Comparison of ENCODE assay signal across 28 cellular contexts in the genomic region with DNA sequence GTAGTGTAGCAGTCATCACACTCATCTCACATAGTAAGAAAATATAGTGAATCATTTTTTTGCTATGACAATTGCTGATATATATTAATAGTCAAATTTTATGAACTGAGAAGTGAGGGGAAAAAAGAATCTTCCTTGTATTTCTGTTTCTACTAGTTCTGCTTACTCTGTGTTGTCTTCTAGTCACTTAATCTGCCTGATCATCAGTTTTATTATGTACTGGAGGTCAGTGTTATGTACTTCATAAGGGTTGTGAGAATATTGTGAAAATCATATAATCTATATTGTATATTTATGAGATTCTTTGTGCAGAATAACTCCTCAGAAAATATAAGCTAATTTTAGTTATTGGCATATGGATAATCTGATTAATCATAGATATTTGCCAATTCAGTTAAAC.
"Had no signal": no experiment of that assay in that cellular context is flagged by ENCODE, and none has a peak within 500 bp of the region (broad histone marks: within the 10 kb centered on the region; RNA-seq: fewer than 3 reads in every experiment).

No MANE protein-coding gene starts in this region.

- H3K36me3 ChIP-seq: colonic mucosa, esophagus muscularis mucosa, esophagus squamous epithelium, gastrocnemius medialis, gastroesophageal sphincter, heart left ventricle, heart right ventricle had no signal

- H2AFZ ChIP-seq: hepatocyte had no signal

- FAIRE-seq: endometrium, endothelial cell of umbilical vein, frontal cortex had no signal

- H3K4me1 ChIP-seq: colonic mucosa, esophagus muscularis mucosa, esophagus squamous epithelium, gastrocnemius medialis, gastroesophageal sphincter, heart left ventricle, heart right ventricle had no signal

- ATAC-seq: effector memory CD8-positive, alpha-beta T cell; esophagus mucosa; foreskin keratinocyte; gastrocnemius medialis; gastroesophageal sphincter; heart left ventricle; heart right ventricle had no signal

- H3K79me2 ChIP-seq: hepatocyte had no signal

- H3K4me2 ChIP-seq: hepatocyte had no signal

- H3K27me3 ChIP-seq: colonic mucosa, dorsolateral prefrontal cortex, esophagus muscularis mucosa, esophagus squamous epithelium, foreskin keratinocyte, gastrocnemius medialis, gastroesophageal sphincter, heart left ventricle, heart right ventricle, hepatocyte had no signal

- DNase-seq: colonic mucosa; cortex of kidney; dermis blood vessel endothelial cell; dorsolateral prefrontal cortex; effector CD4-positive, alpha-beta T cell; effector CD8-positive, alpha-beta T cell; effector memory CD4-positive, alpha-beta T cell; effector memory CD8-positive, alpha-beta T cell; endodermal cell; erythroblast; esophagus squamous epithelium; foreskin fibroblast; foreskin keratinocyte; foreskin melanocyte; gastrocnemius medialis; glutamatergic neuron; head of caudate nucleus; heart left ventricle; heart right ventricle had no signal

- H3K9me3 ChIP-seq: colonic mucosa, esophagus muscularis mucosa, esophagus squamous epithelium, gastrocnemius medialis, gastroesophageal sphincter, heart left ventricle, heart right ventricle had no signal

- H3K27ac ChIP-seq: colonic mucosa, coronary artery, dorsolateral prefrontal cortex, epithelial cell of prostate, esophagus muscularis mucosa, esophagus squamous epithelium, foreskin keratinocyte, gastrocnemius medialis, gastroesophageal sphincter, heart left ventricle, heart right ventricle, hepatocyte had no signal

- H3K4me3 ChIP-seq: colonic mucosa, coronary artery, dorsolateral prefrontal cortex, esophagus muscularis mucosa, esophagus squamous epithelium, gastrocnemius medialis, gastroesophageal sphincter, heart left ventricle, heart right ventricle, hepatocyte had no signal
